In genomic region chr6:2845880-2846208, GRCh38 we compare ENCODE assay signal across 10 cellular contexts. TPM values are rescaled to one million over a fixed set of nuclear protein-coding genes. Genes with fewer than 3 reads are reported as not detected.
A peak's percentile ranks its signal among the peaks of the same experiment; 100 is the strongest.
DNase-seq lines count a peak whose midpoint lies in the region; ATAC-seq, FAIRE-seq and TF ChIP-seq lines count a peak whose summit lies in the region.
"Had no signal": no experiment of that assay in that cellular context is flagged by ENCODE, and none has a peak within 500 bp of the region (broad histone marks: within the 10 kb centered on the region; RNA-seq: fewer than 3 reads in every experiment).

No MANE protein-coding gene starts in this region.

- H3K9me1 ChIP-seq in keratinocyte (ENCODE audit: control insufficient read depth, extremely low read depth, insufficient read depth, low read length): no peaks in the 10 kb centered on the region

- peaks cover 8% of the 10 kb centered on the region for H3K36me3 Mint-ChIP-seq in activated CD4-positive, alpha-beta memory T cell treated with anti-CD3 and anti-CD28 coated beads, Interleukin-2, amount 10 ng/mL, durations not matched to agents 7 days and 5 days (ENCODE audit: low read depth)
- no peaks in the 10 kb centered on the region for H3K36me3 Mint-ChIP-seq in neural progenitor cell

- peaks cover 31% of the 10 kb centered on the region for H3F3A ChIP-seq in neural progenitor cell (ENCODE audit: low read depth)

- TF ChIP-seq CTCF in left ventricle myocardium inferior (IDR thresholded peaks at IDR 0.05; ENCODE audit: borderline replicate concordance): no peak
- TF ChIP-seq CTCF in keratinocyte (optimal IDR thresholded peaks at IDR 0.05 in 1 of 3, IDR thresholded peaks at IDR 0.05 in 1 of 3, conservative IDR thresholded peaks at IDR 0.05 in 1 of 3; ENCODE audit: extremely low read depth in 1 of 3, insufficient read depth in 2 of 3, low read length in 3 of 3): no peak
- TF ChIP-seq CTCF in upper lobe of right lung (IDR thresholded peaks at IDR 0.05): no peak
- no peak for TF ChIP-seq CTCF in neural progenitor cell (IDR thresholded peaks at IDR 0.05)

- H3K79me2 ChIP-seq in keratinocyte (ENCODE audit: control insufficient read depth, insufficient read depth, low read length) (no peaks in the 10 kb centered on the region), neural progenitor cell (ENCODE audit: low read depth) (no peaks in the 10 kb centered on the region)

- dilution Hi-C loops in keratinocyte (cut with MboI; ENCODE audit: extremely low pct_ligation_motif_present, low sequenced_read_pairs): no loop called here

- no peak overlapping the region for H3K27ac Mint-ChIP-seq in activated CD4-positive, alpha-beta memory T cell treated with anti-CD3 and anti-CD28 coated beads, Interleukin-2, amount 10 ng/mL, durations not matched to agents 7 days and 5 days
- H3K27ac Mint-ChIP-seq in neural progenitor cell: no peak overlapping the region

- H3K9me3 Mint-ChIP-seq in activated CD4-positive, alpha-beta memory T cell treated with anti-CD3 and anti-CD28 coated beads, Interleukin-2, amount 10 ng/mL, durations not matched to agents 7 days and 5 days: peaks cover 4% of the 10 kb centered on the region
- H3K9me3 Mint-ChIP-seq in neural progenitor cell: no peaks in the 10 kb centered on the region

- H3K27me3 ChIP-seq in left ventricle myocardium inferior (ENCODE audit: low read depth) (no peaks in the 10 kb centered on the region), keratinocyte (ENCODE audit: control insufficient read depth, extremely low read depth, insufficient read depth, low read length) (no peaks in the 10 kb centered on the region), upper lobe of right lung (no peaks in the 10 kb centered on the region), neural progenitor cell (no peaks in the 10 kb centered on the region)

- POLR2A ChIA-PET in activated CD4-positive, alpha-beta memory T cell treated with anti-CD3 and anti-CD28 coated beads, Interleukin-2, amount 10 ng/mL, durations not matched to agents 7 days and 5 days (lab: Charles Lee): interaction anchor here (0.7 to 2.9 kb wide), 23 partner anchors 11 to 222 kb away, joined by 3 to 44 read pairs (median 5); partner anchors contain the start of genes NQO2, RIPK1 and SERPINB9

- DNase-seq in left ventricle myocardium inferior: no peak
- DNase-seq in left cardiac atrium: no peak
- no peak for DNase-seq in activated CD4-positive, alpha-beta memory T cell treated with anti-CD3 and anti-CD28 coated beads, Interleukin-2, amount 10 ng/mL, durations not matched to agents 7 days and 5 days
- DNase-seq in keratinocyte (ENCODE audit: low read depth, low spot score): no peak
- DNase-seq in upper lobe of right lung: no peak
- DNase-seq in neural progenitor cell (ENCODE audit: low spot score): no peak
- DNase-seq in NCI-H524 (lab: John Stamatoyannopoulos, UW): no peak
- no peak for DNase-seq in RCC 7860 (ENCODE audit: low spot score)

- H3K9me3 ChIP-seq in left ventricle myocardium inferior (replicated peaks) (no peaks in the 10 kb centered on the region), keratinocyte (ENCODE audit: control insufficient read depth, low read depth, low read length) (no peaks in the 10 kb centered on the region), upper lobe of right lung (no peaks in the 10 kb centered on the region), neural progenitor cell (ENCODE audit: low read depth) (no peaks in the 10 kb centered on the region)

- H3K4me2 ChIP-seq in keratinocyte (ENCODE audit: control insufficient read depth, extremely low read depth, insufficient read depth, low read depth, low read length) (peak overlapping the region; percentile 74), neural progenitor cell (no peak overlapping the region)

- intact Hi-C loops in left ventricle myocardium inferior (cut with micrococcal nuclease): loop anchor here (5.0 kb wide), 1 partner anchor 86 kb away; no protein-coding TSS in a partner anchor
- intact Hi-C loops in left cardiac atrium (cut with DNase I): loop anchor here (1.0 to 10.0 kb wide), 4 partner anchors 51 to 219 kb away; partner anchors contain the start of gene RIPK1 (in 1 of the 2)
- intact Hi-C loops in upper lobe of right lung (cut with DNase I): loop anchor here (10.0 kb wide), 1 partner anchor 89 kb away; no protein-coding TSS in a partner anchor

- peak overlapping the region; percentile 6 for H3K9ac ChIP-seq in keratinocyte (ENCODE audit: control insufficient read depth, extremely low read depth, insufficient read depth, low read length)
- H3K9ac ChIP-seq in neural progenitor cell: no peak overlapping the region

- H3K4me1 ChIP-seq in left ventricle myocardium inferior: peaks cover 42% of the 10 kb centered on the region
- peaks cover 31% of the 10 kb centered on the region for H3K4me1 ChIP-seq in keratinocyte (ENCODE audit: control insufficient read depth, extremely low read depth, insufficient read depth, low read length)
- peaks cover 28% of the 10 kb centered on the region for H3K4me1 ChIP-seq in upper lobe of right lung
- peaks cover 3% of the 10 kb centered on the region for H3K4me1 ChIP-seq in neural progenitor cell

- H2AFZ ChIP-seq in keratinocyte (ENCODE audit: control insufficient read depth, low read length) (no peak overlapping the region), neural progenitor cell (replicated peaks) (no peak overlapping the region)

- no peaks in the 10 kb centered on the region for H4K20me1 ChIP-seq in keratinocyte (ENCODE audit: control insufficient read depth, extremely low read depth, insufficient read depth, low read length)
- H4K20me1 ChIP-seq in neural progenitor cell (ENCODE audit: low read depth): no peaks in the 10 kb centered on the region

- peak overlapping the region; percentile 47 for H3K4me3 Mint-ChIP-seq in activated CD4-positive, alpha-beta memory T cell treated with anti-CD3 and anti-CD28 coated beads, Interleukin-2, amount 10 ng/mL, durations not matched to agents 7 days and 5 days
- H3K4me3 Mint-ChIP-seq in neural progenitor cell: no peak overlapping the region

- ATAC-seq in left cardiac atrium (no peak), upper lobe of right lung (no peak)

- CTCF ChIA-PET in activated CD4-positive, alpha-beta memory T cell treated with anti-CD3 and anti-CD28 coated beads, Interleukin-2, amount 10 ng/mL, durations not matched to agents 7 days and 5 days (lab: Charles Lee): interaction anchor here (0.8 to 6.2 kb wide), 45 partner anchors 8 to 312 kb away, joined by 3 to 170 read pairs (median 4); partner anchors contain the start of genes MYLK4, SERPINB6, SERPINB9 and TUBB2A

- peaks cover 61% of the 10 kb centered on the region for H3K4me1 Mint-ChIP-seq in activated CD4-positive, alpha-beta memory T cell treated with anti-CD3 and anti-CD28 coated beads, Interleukin-2, amount 10 ng/mL, durations not matched to agents 7 days and 5 days
- H3K4me1 Mint-ChIP-seq in neural progenitor cell: peaks cover 18% of the 10 kb centered on the region

- no peak overlapping the region for H3K4me3 ChIP-seq in left ventricle myocardium inferior
- no peak overlapping the region for H3K4me3 ChIP-seq in keratinocyte (ENCODE audit: control insufficient read depth in 2 of 3, extremely low read depth in 1 of 3, insufficient read depth in 2 of 3, low read depth in 1 of 3, low read length in 3 of 3)
- H3K4me3 ChIP-seq in upper lobe of right lung: no peak overlapping the region
- no peak overlapping the region for H3K4me3 ChIP-seq in neural progenitor cell

- no peaks in the 10 kb centered on the region for H3K36me3 ChIP-seq in left ventricle myocardium inferior
- no peaks in the 10 kb centered on the region for H3K36me3 ChIP-seq in keratinocyte (ENCODE audit: control insufficient read depth in 2 of 2, extremely low read depth in 1 of 2, insufficient read depth in 2 of 2, low read length in 2 of 2)
- H3K36me3 ChIP-seq in upper lobe of right lung: no peaks in the 10 kb centered on the region
- H3K36me3 ChIP-seq in neural progenitor cell: no peaks in the 10 kb centered on the region

- no peak for FAIRE-seq in keratinocyte (lab: Jason Lieb, UNC)
- no peak for FAIRE-seq in RCC 7860 (lab: Jason Lieb, UNC)
- FAIRE-seq: bronchial epithelial cell had no signal

- no peaks in the 10 kb centered on the region for H3K27me3 Mint-ChIP-seq in activated CD4-positive, alpha-beta memory T cell treated with anti-CD3 and anti-CD28 coated beads, Interleukin-2, amount 10 ng/mL, durations not matched to agents 7 days and 5 days
- H3K27me3 Mint-ChIP-seq in neural progenitor cell (ENCODE audit: insufficient read depth, low read depth): peaks cover 3% of the 10 kb centered on the region

- H3K27ac ChIP-seq in left ventricle myocardium inferior (replicated peaks): peak overlapping the region; percentile 75
- H3K27ac ChIP-seq in keratinocyte (ENCODE audit: control insufficient read depth, insufficient read depth, low read length): peak overlapping the region; percentile 17
- peak overlapping the region; percentile 45 for H3K27ac ChIP-seq in upper lobe of right lung
- H3K27ac ChIP-seq in neural progenitor cell: no peak overlapping the region

RNA-seq across cellular contexts. Expression of gene SERPINB1, which starts 4.2 kb away (rescaled TPM):
- 23.4 TPM for total RNA-seq in left ventricle myocardium inferior
- total RNA-seq in left cardiac atrium: 10 to 100 TPM; 27.5 to 39.2 TPM
- total RNA-seq in activated CD4-positive, alpha-beta memory T cell treated with anti-CD3 and anti-CD28 coated beads, Interleukin-2, amount 10 ng/mL, durations not matched to agents 7 days and 5 days: 10 to 100 TPM; 85.0 to 86.5 TPM
- 38.4 to 76.0 TPM (median 71.9 TPM) in 3 replicates for polyA plus RNA-seq in keratinocyte
- polyA plus RNA-seq in keratinocyte (2011; ENCODE audit: low read depth): 13.5 TPM
- polyA plus RNA-seq in keratinocyte (2011; cell fraction: cytosol; rRNA removed): 46.9 and 80.2 TPM in 2 replicates
- polyA plus RNA-seq in keratinocyte (2011; cell fraction: nucleus; rRNA removed): 31.5 and 46.9 TPM in 2 replicates
- polyA plus RNA-seq in keratinocyte (2012; ENCODE audit: low replicate concordance): 8.0 and 64.9 TPM in 2 replicates
- polyA minus RNA-seq in keratinocyte: 9.1 to 34.9 TPM (median 24.7 TPM) in 3 replicates
- 33.0 TPM for polyA minus RNA-seq in keratinocyte (2011; cell fraction: cytosol; rRNA and poly(A)+ RNA removed)
- 11.6 and 16.4 TPM in 2 replicates for polyA minus RNA-seq in keratinocyte (2011; cell fraction: nucleus; rRNA and poly(A)+ RNA removed)
- 101 TPM for total RNA-seq in upper lobe of right lung
- total RNA-seq in neural progenitor cell (ENCODE audit: low replicate concordance): 9.4 and 14.5 TPM in 2 replicates

RNA-seq across cellular contexts. Expression of gene SERPINB9, which starts 57.3 kb away (rescaled TPM):
- 3.5 TPM for total RNA-seq in left ventricle myocardium inferior
- total RNA-seq in left cardiac atrium: 10 to 100 TPM in 1 of 2 donors, 1 to 10 TPM in 1; 3.8 to 14.4 TPM
- 10 to 100 TPM; 50.0 to 51.3 TPM for total RNA-seq in activated CD4-positive, alpha-beta memory T cell treated with anti-CD3 and anti-CD28 coated beads, Interleukin-2, amount 10 ng/mL, durations not matched to agents 7 days and 5 days
- polyA plus RNA-seq in keratinocyte: 0.20 to 0.39 TPM (median 0.32 TPM) in 3 replicates
- 0.12 TPM for polyA plus RNA-seq in keratinocyte (2011; ENCODE audit: low read depth)
- 0.16 and 0.30 TPM in 2 replicates for polyA plus RNA-seq in keratinocyte (2011; cell fraction: cytosol; rRNA removed)
- polyA plus RNA-seq in keratinocyte (2011; cell fraction: nucleus; rRNA removed): 0.23 and 0.31 TPM in 2 replicates
- polyA plus RNA-seq in keratinocyte (2012; ENCODE audit: low replicate concordance): 0.14 and 0.37 TPM in 2 replicates
- 0.46 to 0.56 TPM (median 0.48 TPM) in 3 replicates for polyA minus RNA-seq in keratinocyte
- not detected for polyA minus RNA-seq in keratinocyte (2011; cell fraction: cytosol; rRNA and poly(A)+ RNA removed)
- 0.39 TPM in 1 of 2 replicates, not detected in the other for polyA minus RNA-seq in keratinocyte (2011; cell fraction: nucleus; rRNA and poly(A)+ RNA removed)
- 12.4 TPM for total RNA-seq in upper lobe of right lung
- total RNA-seq in neural progenitor cell (ENCODE audit: low replicate concordance): 0.59 and 0.94 TPM in 2 replicates
- total RNA-seq: HT1080 had no signal
